25 cellular contexts compared by ENCODE assay signal in genomic region chr17:60502145-60502544, GRCh38.
"Had no signal": no experiment of that assay in that cellular context is flagged by ENCODE, and none has a peak within 500 bp of the region (broad histone marks: within the 10 kb centered on the region; RNA-seq: fewer than 3 reads in every experiment).

No MANE protein-coding gene starts in this region.

- H3K9me3 Mint-ChIP-seq: effector memory CD8-positive, alpha-beta T cell; immature natural killer cell; nephron; stimulated activated naive B cell treated with anti-CD40 and anti-IgM and Interleukin-4, amounts not matched to agents 10 μg/mL and 1 μg/mL and 100 μg/mL, for 72 hours; stimulated activated naive CD8-positive, alpha-beta T cell treated with anti-CD3 and anti-CD28 coated beads, Interleukin-15, Interleukin-2, amounts not matched to agents 100 ng/mL and 50 ng/mL, for 24 hours had no signal

- H3K4me3 Mint-ChIP-seq: effector memory CD8-positive, alpha-beta T cell; immature natural killer cell; naive B cell; nephron; stimulated activated naive B cell treated with anti-CD40 and anti-IgM and Interleukin-4, amounts not matched to agents 10 μg/mL and 1 μg/mL and 100 μg/mL, for 72 hours; stimulated activated naive CD8-positive, alpha-beta T cell treated with anti-CD3 and anti-CD28 coated beads, Interleukin-15, Interleukin-2, amounts not matched to agents 100 ng/mL and 50 ng/mL, for 24 hours had no signal

- DNase-seq: cortex of kidney; effector memory CD8-positive, alpha-beta T cell; erythroblast; esophagus squamous epithelium; foreskin melanocyte; hypothalamus; immature natural killer cell; islet precursor cell; kidney glomerular epithelial cell; left colon; left ventricle myocardium superior; lower lobe of right lung; mucosa of descending colon; naive B cell; nucleus accumbens; ovary; posterior cingulate gyrus; retina; spleen; stimulated activated CD4-positive, alpha-beta T cell treated with anti-CD3 and anti-CD28 coated beads, Interleukin-2, amount 100 ng/mL, for 48 hours; stimulated activated naive B cell treated with anti-CD40 and anti-IgM and Interleukin-4, amounts not matched to agents 10 μg/mL and 1 μg/mL and 100 μg/mL, for 72 hours; transverse colon had no signal

- H3K27ac Mint-ChIP-seq: effector memory CD8-positive, alpha-beta T cell; stimulated activated naive B cell treated with anti-CD40 and anti-IgM and Interleukin-4, amounts not matched to agents 10 μg/mL and 1 μg/mL and 100 μg/mL, for 72 hours; stimulated activated naive CD8-positive, alpha-beta T cell treated with anti-CD3 and anti-CD28 coated beads, Interleukin-15, Interleukin-2, amounts not matched to agents 100 ng/mL and 50 ng/mL, for 24 hours had no signal

- ATAC-seq: effector memory CD8-positive, alpha-beta T cell; left colon; left ventricle myocardium superior; lower lobe of right lung; mucosa of descending colon; stimulated activated naive B cell treated with anti-CD40 and anti-IgM and Interleukin-4, amounts not matched to agents 10 μg/mL and 1 μg/mL and 100 μg/mL, for 72 hours had no signal

- H3K27me3 Mint-ChIP-seq: effector memory CD8-positive, alpha-beta T cell; naive B cell; stimulated activated naive B cell treated with anti-CD40 and anti-IgM and Interleukin-4, amounts not matched to agents 10 μg/mL and 1 μg/mL and 100 μg/mL, for 72 hours; stimulated activated naive CD8-positive, alpha-beta T cell treated with anti-CD3 and anti-CD28 coated beads, Interleukin-15, Interleukin-2, amounts not matched to agents 100 ng/mL and 50 ng/mL, for 24 hours had no signal

- FAIRE-seq: endometrium had no signal
